Comparison of ENCODE assay signal across 16 cellular contexts in the genomic region with DNA sequence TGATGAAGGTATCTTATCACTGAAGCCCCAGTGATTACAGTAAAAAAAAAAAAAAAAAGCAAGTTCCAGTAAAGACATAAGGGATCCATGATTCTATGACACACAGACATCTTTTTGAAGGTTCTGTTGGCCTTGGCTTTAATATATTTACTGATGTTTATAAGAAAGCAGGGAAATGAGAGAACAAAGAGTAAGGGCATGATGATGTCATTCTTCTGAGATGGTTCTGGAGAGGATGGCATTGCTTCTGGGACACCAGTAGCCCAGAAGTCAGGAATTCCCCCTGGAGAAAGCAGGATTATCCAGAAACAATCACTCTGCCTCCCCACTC.
DNase-seq lines count a peak whose midpoint lies in the region; ATAC-seq and TF ChIP-seq lines count a peak whose summit lies in the region.
"Had no signal": no experiment of that assay in that cellular context is flagged by ENCODE, and none has a peak within 500 bp of the region (broad histone marks: within the 10 kb centered on the region; RNA-seq: fewer than 3 reads in every experiment).

No MANE protein-coding gene starts in this region.

- H3K4me1 ChIP-seq in HUES64 (ENCODE audit: insufficient read depth, low read length) (peaks cover 16% of the 10 kb centered on the region; the same call in 1 of the 2 replicates), tibial artery (peaks cover 0 to 59% (median 24%) of the 10 kb centered on the region in 4 donors)
- H3K4me1 ChIP-seq: testis had no signal

- H3K36me3 Mint-ChIP-seq in activated naive CD4-positive, alpha-beta T cell treated with anti-CD3 and anti-CD28 coated beads for 36 hours (ENCODE audit: low read depth), result no peaks in the 10 kb centered on the region
- H3K36me3 Mint-ChIP-seq in activated naive CD4-positive, alpha-beta T cell treated with anti-CD3 and anti-CD28 coated beads, Interleukin-2, amount 10 ng/mL, durations not matched to agents 7 days and 5 days, result peaks cover 4% of the 10 kb centered on the region
- H3K36me3 Mint-ChIP-seq in chondrocyte (ENCODE audit: low read depth), result no peaks in the 10 kb centered on the region

- H3K36me3 ChIP-seq in HUES64 (ENCODE audit: insufficient read depth, low read length) (no peaks in the 10 kb centered on the region), tibial artery (no peaks in the 10 kb centered on the region)

- H3K27me3 ChIP-seq in HUES64 (ENCODE audit: insufficient read depth, low read length), result no peaks in the 10 kb centered on the region
- H3K27me3 ChIP-seq in dorsolateral prefrontal cortex, result no peaks in the 10 kb centered on the region
- H3K27me3 ChIP-seq in tibial artery, result no peaks in the 10 kb centered on the region
- H3K27me3 ChIP-seq: testis had no signal

- H3K4me3 Mint-ChIP-seq in activated naive CD4-positive, alpha-beta T cell treated with anti-CD3 and anti-CD28 coated beads for 36 hours, result no peak overlapping the region
- H3K4me3 Mint-ChIP-seq in activated naive CD4-positive, alpha-beta T cell treated with anti-CD3 and anti-CD28 coated beads, Interleukin-2, amount 10 ng/mL, durations not matched to agents 7 days and 5 days, result no peak overlapping the region
- no peak overlapping the region for H3K4me3 Mint-ChIP-seq in chondrocyte (ENCODE audit: unreplicated experiment)
- H3K4me3 Mint-ChIP-seq: activated CD4-positive, alpha-beta T cell treated with anti-CD3 and anti-CD28 coated beads, Interleukin-2, amount 10 ng/mL, durations not matched to agents 7 days and 5 days had no signal

- H3K9me3 Mint-ChIP-seq in activated naive CD4-positive, alpha-beta T cell treated with anti-CD3 and anti-CD28 coated beads for 36 hours, result no peaks in the 10 kb centered on the region
- H3K9me3 Mint-ChIP-seq in activated naive CD4-positive, alpha-beta T cell treated with anti-CD3 and anti-CD28 coated beads, Interleukin-2, amount 10 ng/mL, durations not matched to agents 7 days and 5 days, result no peaks in the 10 kb centered on the region
- H3K9me3 Mint-ChIP-seq in chondrocyte (ENCODE audit: low read depth), result no peaks in the 10 kb centered on the region
- H3K9me3 Mint-ChIP-seq: T-helper 2 cell treated with Interferon-gamma antibody and Interleukin-4, amounts not matched to agents 5 μg/mL and 100 μg/mL, for 36 hours had no signal

- no peak for DNase-seq in activated naive CD4-positive, alpha-beta T cell treated with anti-CD3 and anti-CD28 coated beads for 36 hours
- no peak for DNase-seq in activated naive CD4-positive, alpha-beta T cell treated with anti-CD3 and anti-CD28 coated beads, Interleukin-2, amount 10 ng/mL, durations not matched to agents 7 days and 5 days
- DNase-seq in dorsolateral prefrontal cortex (no peak), tibial artery (no peak), chondrocyte (ENCODE audit: low spot score) (no peak), DMS53 treated with DMSO at 0.1 percent for 48 hours (lab: John Stamatoyannopoulos, UW; ENCODE audit: unreplicated experiment) (no peak)
- DNase-seq: activated CD4-positive, alpha-beta T cell treated with anti-CD3 and anti-CD28 coated beads, Interleukin-2, amount 10 ng/mL, durations not matched to agents 7 days and 5 days; NCI-H1930; NCI-H526 treated with DMSO at 0.1 percent for 48 hours; nucleus accumbens; testis had no signal

- H3K27ac ChIP-seq in HUES64 (ENCODE audit: low read depth, low read length) (peak overlapping the region; percentile 77; the same call in 1 of the 2 replicates), dorsolateral prefrontal cortex (peak overlapping the region in 35 of 59 donors; percentile 1 to 83 (median 62)), tibial artery (peak overlapping the region; percentile 42 to 73)
- H3K27ac ChIP-seq: testis had no signal

- H3K4me1 Mint-ChIP-seq in activated naive CD4-positive, alpha-beta T cell treated with anti-CD3 and anti-CD28 coated beads for 36 hours (ENCODE audit: low read depth), result peaks cover 22% of the 10 kb centered on the region
- peaks cover 25% of the 10 kb centered on the region for H3K4me1 Mint-ChIP-seq in activated naive CD4-positive, alpha-beta T cell treated with anti-CD3 and anti-CD28 coated beads, Interleukin-2, amount 10 ng/mL, durations not matched to agents 7 days and 5 days
- H3K4me1 Mint-ChIP-seq in chondrocyte (ENCODE audit: low read depth), result peaks cover 42% of the 10 kb centered on the region

- no peaks in the 10 kb centered on the region for H3K27me3 Mint-ChIP-seq in activated naive CD4-positive, alpha-beta T cell treated with anti-CD3 and anti-CD28 coated beads for 36 hours (ENCODE audit: low read depth)
- H3K27me3 Mint-ChIP-seq in activated naive CD4-positive, alpha-beta T cell treated with anti-CD3 and anti-CD28 coated beads, Interleukin-2, amount 10 ng/mL, durations not matched to agents 7 days and 5 days, result no peaks in the 10 kb centered on the region
- H3K27me3 Mint-ChIP-seq in chondrocyte (ENCODE audit: low read depth), result no peaks in the 10 kb centered on the region
- H3K27me3 Mint-ChIP-seq: activated CD4-positive, alpha-beta T cell treated with anti-CD3 and anti-CD28 coated beads, Interleukin-2, amount 10 ng/mL, durations not matched to agents 7 days and 5 days had no signal

- no peak overlapping the region for H3K4me3 ChIP-seq in HUES64 (ENCODE audit: low read length)
- no peak overlapping the region for H3K4me3 ChIP-seq in dorsolateral prefrontal cortex
- no peak overlapping the region for H3K4me3 ChIP-seq in tibial artery
- H3K4me3 ChIP-seq: lung, skin epidermis, testis had no signal

- intact Hi-C loops in activated naive CD4-positive, alpha-beta T cell treated with anti-CD3 and anti-CD28 coated beads for 36 hours (cut with micrococcal nuclease), result loop anchor here (1.0 to 5.0 kb wide), 13 partner anchors 12 to 469 kb away; a partner anchor contains a TSS
- intact Hi-C loops in dorsolateral prefrontal cortex (cut with DNase I) (no loop called here), tibial artery (cut with DNase I; ENCODE audit: low total_unique reads) (no loop called here)

- H3K9me3 ChIP-seq in HUES64 (ENCODE audit: insufficient read depth, low read depth, low read length) (0 out of 2 replicates have a peak, but pooled peaks cover under 1% of the 10 kb centered on the region), tibial artery (no peaks in the 10 kb centered on the region)
- H3K9me3 ChIP-seq: testis had no signal

- H3K9ac ChIP-seq in HUES64 (ENCODE audit: low read depth, low read length), result no peak overlapping the region

- CTCF ChIA-PET in activated naive CD4-positive, alpha-beta T cell treated with anti-CD3 and anti-CD28 coated beads for 36 hours (lab: Charles Lee), result interaction anchor here (0.9 to 2.9 kb wide), 7 partner anchors 12 to 404 kb away, joined by 3 to 12 read pairs (median 4); no protein-coding TSS in a partner anchor
- CTCF ChIA-PET in activated naive CD4-positive, alpha-beta T cell treated with anti-CD3 and anti-CD28 coated beads, Interleukin-2, amount 10 ng/mL, durations not matched to agents 7 days and 5 days (lab: Charles Lee), result interaction anchor here (1.2 to 1.5 kb wide), 2 partner anchors 149 to 325 kb away, joined by 3 read pairs; a partner anchor contains a TSS

- no peak for ATAC-seq in GM19023 (IDR thresholded peaks at IDR 0.05; ENCODE audit: unreplicated experiment)

- TF ChIP-seq CTCF in dorsolateral prefrontal cortex (IDR thresholded peaks at IDR 0.05 in 54 of 56, conservative IDR thresholded peaks at IDR 0.05 in 2 of 56; ENCODE audit: low read depth in 1 of 56, partially characterized antibody in 56 of 56) (no peak), tibial artery (IDR thresholded peaks at IDR 0.05) (no peak), chondrocyte (IDR thresholded peaks at IDR 0.05) (no peak)

- peak overlapping the region; percentile 83 for H3K27ac Mint-ChIP-seq in activated naive CD4-positive, alpha-beta T cell treated with anti-CD3 and anti-CD28 coated beads for 36 hours
- no peak overlapping the region for H3K27ac Mint-ChIP-seq in activated naive CD4-positive, alpha-beta T cell treated with anti-CD3 and anti-CD28 coated beads, Interleukin-2, amount 10 ng/mL, durations not matched to agents 7 days and 5 days
- no peak overlapping the region for H3K27ac Mint-ChIP-seq in chondrocyte (ENCODE audit: unreplicated experiment)
- H3K27ac Mint-ChIP-seq: activated CD4-positive, alpha-beta T cell treated with anti-CD3 and anti-CD28 coated beads, Interleukin-2, amount 10 ng/mL, durations not matched to agents 7 days and 5 days had no signal
